ENCODE assay signal across 10 cellular contexts in genomic region chr7:150586778-150587152, GRCh38. TPM values are rescaled to one million over a fixed set of nuclear protein-coding genes. Genes with fewer than 3 reads are reported as not detected.
A peak's percentile ranks its signal among the peaks of the same experiment; 100 is the strongest.
DNase-seq lines count a peak whose midpoint lies in the region; ATAC-seq and TF ChIP-seq lines count a peak whose summit lies in the region.
"Had no signal": no experiment of that assay in that cellular context is flagged by ENCODE, and none has a peak within 500 bp of the region (broad histone marks: within the 10 kb centered on the region; RNA-seq: fewer than 3 reads in every experiment).

No MANE protein-coding gene starts in this region.

- CTCF ChIA-PET in activated naive CD4-positive, alpha-beta T cell treated with anti-CD3 and anti-CD28 coated beads, Interleukin-2, amount 10 ng/mL, durations not matched to agents 7 days and 5 days (lab: Charles Lee) = interaction anchor here (1.3 kb wide), 1 partner anchor 138 kb away, joined by 6 read pairs; no protein-coding TSS in a partner anchor

- no peak overlapping the region for H3K4me3 ChIP-seq in colonic mucosa
- H3K4me3 ChIP-seq in mucosa of rectum (ENCODE audit: low read length in 2 of 2) = no peak overlapping the region
- no peak overlapping the region for H3K4me3 ChIP-seq in upper lobe of right lung
- no peak overlapping the region for H3K4me3 ChIP-seq in HAP-1
- H3K4me3 ChIP-seq: SJSA1 had no signal

- H3K27me3 ChIP-seq in colonic mucosa (no peaks in the 10 kb centered on the region), mucosa of rectum (ENCODE audit: control insufficient read depth in 2 of 2, insufficient read depth in 2 of 2, low read length in 2 of 2) (no peaks in the 10 kb centered on the region), upper lobe of right lung (no peaks in the 10 kb centered on the region), HAP-1 (ENCODE audit: low read depth) (no peaks in the 10 kb centered on the region)
- H3K27me3 ChIP-seq: SJSA1 had no signal

- intact Hi-C loops in colonic mucosa (cut with DNase I) (no loop called here), upper lobe of right lung (cut with DNase I) (no loop called here)

- H3K36me3 ChIP-seq in colonic mucosa = no peaks in the 10 kb centered on the region
- no peaks in the 10 kb centered on the region for H3K36me3 ChIP-seq in mucosa of rectum (ENCODE audit: control insufficient read depth in 2 of 2, insufficient read depth in 2 of 2, low read length in 2 of 2)
- H3K36me3 ChIP-seq in upper lobe of right lung = no peaks in the 10 kb centered on the region
- H3K36me3 ChIP-seq in HAP-1 (replicated peaks) = no peaks in the 10 kb centered on the region
- H3K36me3 ChIP-seq: SJSA1 had no signal

- H3K27me3 Mint-ChIP-seq in activated naive CD4-positive, alpha-beta T cell treated with anti-CD3 and anti-CD28 coated beads, Interleukin-2, amount 10 ng/mL, durations not matched to agents 7 days and 5 days = no peaks in the 10 kb centered on the region
- H3K27me3 Mint-ChIP-seq in progenitor cell of endocrine pancreas = no peaks in the 10 kb centered on the region

- H3K27ac ChIP-seq in colonic mucosa = peak overlapping the region; percentile 35
- peak overlapping the region; percentile 10 to 57 for H3K27ac ChIP-seq in mucosa of rectum (ENCODE audit: low read depth in 2 of 2, low read length in 2 of 2)
- H3K27ac ChIP-seq in upper lobe of right lung = peak overlapping the region; percentile 63
- H3K27ac ChIP-seq: SJSA1 had no signal

- H3K9me3 ChIP-seq in colonic mucosa (no peaks in the 10 kb centered on the region), mucosa of rectum (ENCODE audit: control insufficient read depth in 2 of 2, low read length in 2 of 2) (no peaks in the 10 kb centered on the region), upper lobe of right lung (no peaks in the 10 kb centered on the region), HAP-1 (no peaks in the 10 kb centered on the region)
- H3K9me3 ChIP-seq: SJSA1 had no signal

- H3K4me3 Mint-ChIP-seq in activated naive CD4-positive, alpha-beta T cell treated with anti-CD3 and anti-CD28 coated beads, Interleukin-2, amount 10 ng/mL, durations not matched to agents 7 days and 5 days = peak overlapping the region; percentile 3
- no peak overlapping the region for H3K4me3 Mint-ChIP-seq in progenitor cell of endocrine pancreas (ENCODE audit: low read depth)

- H3K27ac Mint-ChIP-seq in activated naive CD4-positive, alpha-beta T cell treated with anti-CD3 and anti-CD28 coated beads, Interleukin-2, amount 10 ng/mL, durations not matched to agents 7 days and 5 days = peak overlapping the region; percentile 66
- no peak overlapping the region for H3K27ac Mint-ChIP-seq in progenitor cell of endocrine pancreas

- peaks cover 60% of the 10 kb centered on the region for H3K36me3 Mint-ChIP-seq in activated naive CD4-positive, alpha-beta T cell treated with anti-CD3 and anti-CD28 coated beads, Interleukin-2, amount 10 ng/mL, durations not matched to agents 7 days and 5 days
- H3K36me3 Mint-ChIP-seq in progenitor cell of endocrine pancreas (ENCODE audit: insufficient read depth) = no peaks in the 10 kb centered on the region

- TF ChIP-seq CTCF in colonic mucosa (IDR thresholded peaks at IDR 0.05) = no peak
- TF ChIP-seq CTCF in upper lobe of right lung (IDR thresholded peaks at IDR 0.05) = no peak
- no peak for TF ChIP-seq CTCF in progenitor cell of endocrine pancreas (IDR thresholded peaks at IDR 0.05; ENCODE audit: unreplicated experiment)

- H3K4me1 Mint-ChIP-seq in activated naive CD4-positive, alpha-beta T cell treated with anti-CD3 and anti-CD28 coated beads, Interleukin-2, amount 10 ng/mL, durations not matched to agents 7 days and 5 days = peaks cover 54% of the 10 kb centered on the region
- no peaks in the 10 kb centered on the region for H3K4me1 Mint-ChIP-seq in progenitor cell of endocrine pancreas (ENCODE audit: low read depth)

- no peak for DNase-seq in activated naive CD4-positive, alpha-beta T cell treated with anti-CD3 and anti-CD28 coated beads, Interleukin-2, amount 10 ng/mL, durations not matched to agents 7 days and 5 days
- no peak for DNase-seq in activated naive CD4-positive, alpha-beta T cell treated with anti-CD3 and anti-CD28 coated beads, Interleukin-2, amount 50 U/mL, for 16 hours
- DNase-seq in colonic mucosa (no peak), upper lobe of right lung (no peak), HAP-1 (ENCODE audit: low spot score in 2 of 2) (no peak), progenitor cell of endocrine pancreas (ENCODE audit: low spot score, unreplicated experiment) (no peak)
- DNase-seq: NCI-H345 had no signal

- peak; percentile 91 for ATAC-seq in upper lobe of right lung
- no peak for ATAC-seq in HG03108 (IDR thresholded peaks at IDR 0.05; ENCODE audit: unreplicated experiment)

- no peak overlapping the region for H3K9ac ChIP-seq in colonic mucosa (ENCODE audit: low read depth in 2 of 2, low read length in 2 of 2)
- H3K9ac ChIP-seq in mucosa of rectum (ENCODE audit: low read depth in 1 of 2, low read length in 2 of 2) = no peak overlapping the region

- in situ Hi-C loops in HAP-1 (cut with MboI; ENCODE audit: low sequenced_read_pairs) = no loop called here

- peaks cover 51% of the 10 kb centered on the region for H3K9me3 Mint-ChIP-seq in activated naive CD4-positive, alpha-beta T cell treated with anti-CD3 and anti-CD28 coated beads, Interleukin-2, amount 10 ng/mL, durations not matched to agents 7 days and 5 days
- peaks cover 5% of the 10 kb centered on the region for H3K9me3 Mint-ChIP-seq in progenitor cell of endocrine pancreas (ENCODE audit: low read depth)

- H3K4me1 ChIP-seq in colonic mucosa (peaks cover 7% of the 10 kb centered on the region), mucosa of rectum (ENCODE audit: control insufficient read depth in 2 of 2, insufficient read depth in 2 of 2, low read length in 2 of 2) (peaks cover 0 to 7% of the 10 kb centered on the region in 2 donors), upper lobe of right lung (peaks cover 13% of the 10 kb centered on the region), HAP-1 (no peaks in the 10 kb centered on the region)
- H3K4me1 ChIP-seq: SJSA1 had no signal

RNA-seq across cellular contexts. Expression of gene GIMAP4, which starts 19.6 kb away (rescaled TPM):
- total RNA-seq in colonic mucosa = 10 to 100 TPM in 1 of 2 donors, 1 to 10 TPM in 1; 6.6 to 12.7 TPM
- total RNA-seq in upper lobe of right lung = 83.3 TPM
- not detected in 2 replicates for total RNA-seq in progenitor cell of endocrine pancreas
- total RNA-seq: SJSA1 had no signal

RNA-seq across cellular contexts. Expression of gene GIMAP6, which starts 45.4 kb away (rescaled TPM):
- 1 to 10 TPM; 4.8 to 7.1 TPM for total RNA-seq in colonic mucosa
- 61.7 TPM for total RNA-seq in upper lobe of right lung
- total RNA-seq in progenitor cell of endocrine pancreas = not detected in 2 replicates
- total RNA-seq: SJSA1 had no signal
